ENCODE assay signal across 8 cellular contexts in genomic region chr10:71211759-71212248, GRCh38. TPM values are rescaled to one million over a fixed set of nuclear protein-coding genes. Genes with fewer than 3 reads are reported as not detected.
DNase-seq lines count a peak whose midpoint lies in the region; ATAC-seq and TF ChIP-seq lines count a peak whose summit lies in the region.

No MANE protein-coding gene starts in this region.

- H3K4me1 Mint-ChIP-seq in H9 = peaks cover 48 to 60% of the 10 kb centered on the region in 2 experiments
- peaks cover 21% of the 10 kb centered on the region for H3K4me1 Mint-ChIP-seq in glutamatergic neuron (ENCODE audit: low read depth, unreplicated experiment)

- H3K9ac ChIP-seq in H9 (ENCODE audit: extremely low read depth, insufficient read length, low read length) = no peak overlapping the region

- ATAC-seq in HG03432 (IDR thresholded peaks at IDR 0.05; ENCODE audit: unreplicated experiment) = no peak
- ATAC-seq in HG03108 (IDR thresholded peaks at IDR 0.05; ENCODE audit: unreplicated experiment) = no peak

- H3K14ac ChIP-seq in H9 (ENCODE audit: insufficient read depth, low read length) = no peak overlapping the region

- H2BK12ac ChIP-seq in H9 (ENCODE audit: insufficient read length, low read depth, low read length) = no peak overlapping the region

- H2AK5ac ChIP-seq in H9 (ENCODE audit: insufficient read length, low read length) = no peak overlapping the region

- H3K9me3 Mint-ChIP-seq in H9 (no peaks in the 10 kb centered on the region; a peak in 2 of 5 replicates), glutamatergic neuron (ENCODE audit: unreplicated experiment) (peaks cover 5% of the 10 kb centered on the region)

- no peak overlapping the region for H3K56ac ChIP-seq in H9 (ENCODE audit: insufficient read length, low read depth, low read length)

- no peak overlapping the region for H3T11ph ChIP-seq in H9 (ENCODE audit: low read length)

- no peak for TF ChIP-seq POLR2A in sigmoid colon (IDR thresholded peaks at IDR 0.05)

- H2BK120ac ChIP-seq in H9 (ENCODE audit: low read depth, low read length, poor library complexity, severe bottlenecking) = no peak overlapping the region

- no peak overlapping the region for H3K27ac ChIP-seq in H9 (ENCODE audit: insufficient read length, low read depth, low read length)
- H3K27ac ChIP-seq in WERI-Rb-1 = peak overlapping the region; percentile 41; the same call in 1 of the 2 replicates
- peak overlapping the region; percentile 68 to 86 (median 79) for H3K27ac ChIP-seq in sigmoid colon

- H3K4me1 ChIP-seq in H9 (ENCODE audit: insufficient read depth, low read length) = peaks cover 21% of the 10 kb centered on the region
- H3K4me1 ChIP-seq in sigmoid colon = peaks cover 0 to 36% (median 30%) of the 10 kb centered on the region in 4 donors

- H3K27me3 ChIP-seq in H9 (ENCODE audit: insufficient read depth, low read length) (peaks cover 14% of the 10 kb centered on the region; the same call in 1 of the 2 replicates), WERI-Rb-1 (ENCODE audit: insufficient read depth, low read depth, severe bottlenecking) (no peaks in the 10 kb centered on the region), sigmoid colon (peaks cover 16 to 37% (median 17%) of the 10 kb centered on the region in 3 donors)

- no CpG with 5 or more reads among the region's 6 CpGs for WGBS in H9 (ENCODE audit: extremely low coverage, insufficient read length, low lambda C conversion rate)
- WGBS in sigmoid colon, 2 donors = 1 to 8% methylated on average over 6 of the region's 6 CpGs

- no peak overlapping the region for H4K91ac ChIP-seq in H9 (ENCODE audit: insufficient read length, low read depth, low read length)

- H3K23me2 ChIP-seq in H9 (ENCODE audit: insufficient read length, low read depth, low read length, poor library complexity, severe bottlenecking) = peaks cover 21% of the 10 kb centered on the region

- H4K5ac ChIP-seq in H9 (ENCODE audit: insufficient read length, low read depth, low read length) = no peak overlapping the region

- H4K8ac ChIP-seq in H9 (replicated peaks; ENCODE audit: insufficient read length, low read depth, low read length) = no peak overlapping the region

- no peak overlapping the region for H2BK5ac ChIP-seq in H9 (ENCODE audit: insufficient read length, low read length)

- H3K27me3 Mint-ChIP-seq in H9 (ENCODE audit: low read depth) (peaks cover 65% of the 10 kb centered on the region), glutamatergic neuron (ENCODE audit: unreplicated experiment) (peaks cover 23% of the 10 kb centered on the region)

- peak overlapping the region in 1 of 3 experiments; percentile 73; a peak in 1 of 7 replicates for H3K27ac Mint-ChIP-seq in H9
- no peak overlapping the region for H3K27ac Mint-ChIP-seq in glutamatergic neuron (ENCODE audit: unreplicated experiment)

- H3K36me3 Mint-ChIP-seq in H9 (ENCODE audit: insufficient read depth in 1 of 3, low read depth in 3 of 3) (no peaks in the 10 kb centered on the region), glutamatergic neuron (ENCODE audit: unreplicated experiment) (no peaks in the 10 kb centered on the region)

- TF ChIP-seq EP300 in sigmoid colon (IDR thresholded peaks at IDR 0.05) = no peak

- H3K4me2 ChIP-seq in H9 (ENCODE audit: insufficient read depth, insufficient read length, low read length) = peak overlapping the region; percentile 68

- H3K4me3 Mint-ChIP-seq in H9 = peak overlapping the region; percentile 77 to 82
- H3K4me3 Mint-ChIP-seq in glutamatergic neuron (ENCODE audit: unreplicated experiment) = peak overlapping the region; percentile 81

- H3K18ac ChIP-seq in H9 (ENCODE audit: insufficient read length, low read depth, low read length) = no peak overlapping the region

- H3K4me3 ChIP-seq in WERI-Rb-1 (ENCODE audit: low read depth, low read length) = peak overlapping the region; percentile 51
- peak overlapping the region; percentile 8 to 81 (median 58) for H3K4me3 ChIP-seq in sigmoid colon

- H3K79me1 ChIP-seq in H9 (ENCODE audit: insufficient read depth, low read depth, low read length, poor library complexity, severe bottlenecking) = no peaks in the 10 kb centered on the region

- no peak overlapping the region for H3K23ac ChIP-seq in H9 (ENCODE audit: insufficient read length, low read depth, low read length)

- H3K9me3 ChIP-seq in H9 (ENCODE audit: control insufficient read depth, low read depth, low read length) (no peaks in the 10 kb centered on the region), WERI-Rb-1 (ENCODE audit: severe bottlenecking) (no peaks in the 10 kb centered on the region), sigmoid colon (no peaks in the 10 kb centered on the region)

- no peaks in the 10 kb centered on the region; the same call in 1 of the 2 replicates for H3K79me2 ChIP-seq in H9 (ENCODE audit: insufficient read depth, low read length)

- H2AFZ ChIP-seq in H9 (ENCODE audit: low read length) = no peak overlapping the region

- intact Hi-C loops in sigmoid colon (cut with DNase I) = loop anchor here (1.0 to 10.0 kb wide), 4 partner anchors 54 to 807 kb away; partner anchors contain the start of genes EIF4EBP2 and SGPL1

- no peak overlapping the region for H2BK15ac ChIP-seq in H9 (ENCODE audit: low read depth, low read length)

- H3K4ac ChIP-seq in H9 (ENCODE audit: low read depth, low read length) = no peak overlapping the region

- no peaks in the 10 kb centered on the region for H3K36me3 ChIP-seq in WERI-Rb-1
- no peaks in the 10 kb centered on the region for H3K36me3 ChIP-seq in sigmoid colon

- no peak for DNase-seq in H9
- DNase-seq in WERI-Rb-1 = no peak
- no peak for DNase-seq in glutamatergic neuron
- DNase-seq in sigmoid colon = no peak
- DNase-seq in NCI-H2029 (lab: John Stamatoyannopoulos, UW) = no peak
- no peak for DNase-seq in NOMO-1 treated with DMSO at 0.1 percent for 48 hours (lab: John Stamatoyannopoulos, UW; ENCODE audit: unreplicated experiment)

- no peak overlapping the region for H2BK20ac ChIP-seq in H9 (ENCODE audit: low read depth, low read length, poor library complexity, severe bottlenecking)

- no peaks in the 10 kb centered on the region for H4K20me1 ChIP-seq in H9 (ENCODE audit: control insufficient read depth, insufficient read depth, insufficient read length)

- TF ChIP-seq CTCF in H9 (conservative IDR thresholded peaks at IDR 0.05) (no peak), WERI-Rb-1 (IDR thresholded peaks at IDR 0.05; ENCODE audit: low read depth, low read length) (no peak), glutamatergic neuron (IDR thresholded peaks at IDR 0.05; ENCODE audit: partially characterized antibody, unreplicated experiment) (no peak), sigmoid colon (IDR thresholded peaks at IDR 0.05) (no peak)

RNA-seq across cellular contexts. Expression of gene UNC5B, which starts 0.6 kb away (rescaled TPM):
- 28.4 and 29.7 TPM in 2 replicates for total RNA-seq in H9 (2021)
- total RNA-seq in glutamatergic neuron (ENCODE audit: unreplicated experiment) = 22.6 TPM
- 1 to 10 TPM; 1.4 to 3.0 (median 1.7) TPM for total RNA-seq in sigmoid colon
- 10 to 100 TPM in 1 of 3 donors, 1 to 10 TPM in 2; 1.8 to 12.7 (median 2.8) TPM for polyA plus RNA-seq in sigmoid colon
